In genomic region chr22:20475569-20475968, GRCh38 we compare ENCODE assay signal across 7 cellular contexts. TPM values are rescaled to one million over a fixed set of nuclear protein-coding genes. Genes with fewer than 3 reads are reported as not detected.
DNase-seq lines count a peak whose midpoint lies in the region; ATAC-seq, FAIRE-seq and TF ChIP-seq lines count a peak whose summit lies in the region.
"Not testable (repeated sequence)": the region's sequence is repeated elsewhere in the genome, so short reads cannot be mapped to it uniquely, and the experiment has no call there.

No MANE protein-coding gene starts in this region.

- H3K9me3 ChIP-seq in kidney (ENCODE audit: control insufficient read depth in 1 of 2, low read length in 2 of 2), result not testable (repeated sequence)

- TF ChIP-seq CTCF in activated CD8-positive, alpha-beta T cell treated with anti-CD3 and anti-CD28 coated beads for 36 hours (IDR thresholded peaks at IDR 0.05); kidney (IDR thresholded peaks at IDR 0.05; ENCODE audit: borderline replicate concordance, extremely low read depth, insufficient read depth): not testable (repeated sequence)

- not testable (repeated sequence) for DNase-seq in T-cell; activated CD4-positive, alpha-beta T cell treated with anti-CD3 and anti-CD28 coated beads for 36 hours; activated CD8-positive, alpha-beta T cell treated with anti-CD3 and anti-CD28 coated beads for 36 hours; activated T-helper 2 cell treated with anti-CD3 and anti-CD28 coated beads, Interferon-gamma antibody, Interleukin-2, Interleukin-4, amounts not matched to agents 10 μg/mL and 5 μg/mL and 100 μg/mL, durations not matched to agents 14 hours and 24 hours and 36 hours (ENCODE audit: low spot score); activated naive CD8-positive, alpha-beta T cell treated with anti-CD3 and anti-CD28 coated beads for 36 hours
- peak; percentile 15 for DNase-seq in kidney

- POLR2A ChIA-PET in T-cell (lab: Charles Lee); activated CD4-positive, alpha-beta T cell treated with anti-CD3 and anti-CD28 coated beads for 36 hours (lab: Charles Lee): not testable (repeated sequence)
- POLR2A ChIA-PET in activated CD8-positive, alpha-beta T cell treated with anti-CD3 and anti-CD28 coated beads for 36 hours (lab: Charles Lee), result interaction anchor here (1.2 kb wide), 1 partner anchor 12 kb away, joined by 4 read pairs; no protein-coding TSS in a partner anchor

- not testable (repeated sequence) for ATAC-seq in T-cell (replicated peaks in 1 of 4); activated CD4-positive, alpha-beta T cell treated with anti-CD3 and anti-CD28 coated beads for 36 hours; activated CD8-positive, alpha-beta T cell treated with anti-CD3 and anti-CD28 coated beads for 36 hours

- CTCF ChIA-PET in T-cell (lab: Charles Lee); activated CD8-positive, alpha-beta T cell treated with anti-CD3 and anti-CD28 coated beads for 36 hours (lab: Charles Lee): not testable (repeated sequence)
- CTCF ChIA-PET in activated CD4-positive, alpha-beta T cell treated with anti-CD3 and anti-CD28 coated beads for 36 hours (lab: Charles Lee), result interaction anchor here (1.2 kb wide), 1 partner anchor 19 kb away, joined by 4 read pairs; no protein-coding TSS in a partner anchor

- FAIRE-seq in kidney (lab: Jason Lieb, UNC), result not testable (repeated sequence)

- H3K36me3 ChIP-seq in kidney (ENCODE audit: control insufficient read depth in 1 of 2, insufficient read depth in 2 of 2, low read length in 2 of 2), result not testable (repeated sequence)

- peak overlapping the region in 2 of 3 donors; percentile 9 to 54 for H3K4me3 Mint-ChIP-seq in T-cell
- H3K4me3 Mint-ChIP-seq in activated CD4-positive, alpha-beta T cell treated with anti-CD3 and anti-CD28 coated beads for 36 hours, result peak overlapping the region; percentile 48
- H3K4me3 Mint-ChIP-seq in activated CD8-positive, alpha-beta T cell treated with anti-CD3 and anti-CD28 coated beads for 36 hours, result peak overlapping the region; percentile 10
- H3K4me3 Mint-ChIP-seq in activated T-helper 2 cell treated with anti-CD3 and anti-CD28 coated beads, Interferon-gamma antibody, Interleukin-2, Interleukin-4, amounts not matched to agents 10 μg/mL and 5 μg/mL and 100 μg/mL, durations not matched to agents 14 hours and 24 hours and 36 hours (ENCODE audit: low read depth), result peak overlapping the region; percentile 44
- not testable (repeated sequence) for H3K4me3 Mint-ChIP-seq in activated naive CD8-positive, alpha-beta T cell treated with anti-CD3 and anti-CD28 coated beads for 36 hours
- peak overlapping the region; percentile 24 for H3K4me3 Mint-ChIP-seq in stimulated activated naive CD8-positive, alpha-beta T cell treated with anti-CD3 and anti-CD28 coated beads, Interleukin-15, Interleukin-2, amounts not matched to agents 100 ng/mL and 50 ng/mL, for 24 hours

- peak overlapping the region; percentile 85 to 87 for H3K27ac Mint-ChIP-seq in T-cell
- peak overlapping the region; percentile 86 for H3K27ac Mint-ChIP-seq in activated CD4-positive, alpha-beta T cell treated with anti-CD3 and anti-CD28 coated beads for 36 hours
- peak overlapping the region; percentile 72 for H3K27ac Mint-ChIP-seq in activated CD8-positive, alpha-beta T cell treated with anti-CD3 and anti-CD28 coated beads for 36 hours
- peak overlapping the region; percentile 88 for H3K27ac Mint-ChIP-seq in activated T-helper 2 cell treated with anti-CD3 and anti-CD28 coated beads, Interferon-gamma antibody, Interleukin-2, Interleukin-4, amounts not matched to agents 10 μg/mL and 5 μg/mL and 100 μg/mL, durations not matched to agents 14 hours and 24 hours and 36 hours
- peak overlapping the region; percentile 70 for H3K27ac Mint-ChIP-seq in activated naive CD8-positive, alpha-beta T cell treated with anti-CD3 and anti-CD28 coated beads for 36 hours
- H3K27ac Mint-ChIP-seq in stimulated activated naive CD8-positive, alpha-beta T cell treated with anti-CD3 and anti-CD28 coated beads, Interleukin-15, Interleukin-2, amounts not matched to agents 100 ng/mL and 50 ng/mL, for 24 hours, result peak overlapping the region; percentile 77

- not testable (repeated sequence) for H3K4me3 ChIP-seq in kidney (ENCODE audit: low read length in 2 of 2)

- H3K9ac ChIP-seq in kidney (ENCODE audit: low read length in 2 of 2), result not testable (repeated sequence)

- peaks cover 19% of the 10 kb centered on the region for H3K36me3 Mint-ChIP-seq in T-cell
- peaks cover 16% of the 10 kb centered on the region for H3K36me3 Mint-ChIP-seq in activated CD4-positive, alpha-beta T cell treated with anti-CD3 and anti-CD28 coated beads for 36 hours (ENCODE audit: low read depth)
- not testable (repeated sequence) for H3K36me3 Mint-ChIP-seq in activated CD8-positive, alpha-beta T cell treated with anti-CD3 and anti-CD28 coated beads for 36 hours (ENCODE audit: low read depth); activated naive CD8-positive, alpha-beta T cell treated with anti-CD3 and anti-CD28 coated beads for 36 hours; stimulated activated naive CD8-positive, alpha-beta T cell treated with anti-CD3 and anti-CD28 coated beads, Interleukin-15, Interleukin-2, amounts not matched to agents 100 ng/mL and 50 ng/mL, for 24 hours (ENCODE audit: low read depth)
- H3K36me3 Mint-ChIP-seq in activated T-helper 2 cell treated with anti-CD3 and anti-CD28 coated beads, Interferon-gamma antibody, Interleukin-2, Interleukin-4, amounts not matched to agents 10 μg/mL and 5 μg/mL and 100 μg/mL, durations not matched to agents 14 hours and 24 hours and 36 hours (ENCODE audit: low read depth), result peaks cover 42% of the 10 kb centered on the region

- H3K4me1 ChIP-seq in kidney (ENCODE audit: control insufficient read depth in 1 of 2, insufficient read depth in 1 of 2, low read depth in 1 of 2, low read length in 2 of 2), result not testable (repeated sequence)

- H3K9me3 Mint-ChIP-seq in T-cell; activated CD4-positive, alpha-beta T cell treated with anti-CD3 and anti-CD28 coated beads for 36 hours (ENCODE audit: low read depth); activated CD8-positive, alpha-beta T cell treated with anti-CD3 and anti-CD28 coated beads for 36 hours; activated T-helper 2 cell treated with anti-CD3 and anti-CD28 coated beads, Interferon-gamma antibody, Interleukin-2, Interleukin-4, amounts not matched to agents 10 μg/mL and 5 μg/mL and 100 μg/mL, durations not matched to agents 14 hours and 24 hours and 36 hours; activated naive CD8-positive, alpha-beta T cell treated with anti-CD3 and anti-CD28 coated beads for 36 hours; stimulated activated naive CD8-positive, alpha-beta T cell treated with anti-CD3 and anti-CD28 coated beads, Interleukin-15, Interleukin-2, amounts not matched to agents 100 ng/mL and 50 ng/mL, for 24 hours: not testable (repeated sequence)

- H3K4me1 Mint-ChIP-seq in T-cell, result peaks cover 31 to 47% (median 34%) of the 10 kb centered on the region in 3 donors
- H3K4me1 Mint-ChIP-seq in activated CD4-positive, alpha-beta T cell treated with anti-CD3 and anti-CD28 coated beads for 36 hours, result peaks cover 44% of the 10 kb centered on the region
- peaks cover 43% of the 10 kb centered on the region for H3K4me1 Mint-ChIP-seq in activated CD8-positive, alpha-beta T cell treated with anti-CD3 and anti-CD28 coated beads for 36 hours (ENCODE audit: low read depth)
- peaks cover 41% of the 10 kb centered on the region for H3K4me1 Mint-ChIP-seq in activated T-helper 2 cell treated with anti-CD3 and anti-CD28 coated beads, Interferon-gamma antibody, Interleukin-2, Interleukin-4, amounts not matched to agents 10 μg/mL and 5 μg/mL and 100 μg/mL, durations not matched to agents 14 hours and 24 hours and 36 hours (ENCODE audit: low read depth)
- H3K4me1 Mint-ChIP-seq in activated naive CD8-positive, alpha-beta T cell treated with anti-CD3 and anti-CD28 coated beads for 36 hours, result peaks cover 22% of the 10 kb centered on the region
- H3K4me1 Mint-ChIP-seq in stimulated activated naive CD8-positive, alpha-beta T cell treated with anti-CD3 and anti-CD28 coated beads, Interleukin-15, Interleukin-2, amounts not matched to agents 100 ng/mL and 50 ng/mL, for 24 hours (ENCODE audit: low read depth), result peaks cover 42% of the 10 kb centered on the region

- intact Hi-C loops in activated CD4-positive, alpha-beta T cell treated with anti-CD3 and anti-CD28 coated beads for 36 hours (cut with DNase I, micrococcal nuclease), result loop anchor here in 1 of 2 experiments (1.0 kb wide), 1 partner anchor 20 kb away; the partner anchor contains the start of gene KLHL22
- intact Hi-C loops in activated CD8-positive, alpha-beta T cell treated with anti-CD3 and anti-CD28 coated beads for 36 hours (cut with micrococcal nuclease); kidney (cut with DNase I): not testable (repeated sequence)
- intact Hi-C loops in activated T-helper 2 cell treated with anti-CD3 and anti-CD28 coated beads, Interferon-gamma antibody, Interleukin-2, Interleukin-4, amounts not matched to agents 10 μg/mL and 5 μg/mL and 100 μg/mL, durations not matched to agents 14 hours and 24 hours and 36 hours (cut with micrococcal nuclease), result loop anchor here (1.0 kb wide), 1 partner anchor 19 kb away; no protein-coding TSS in a partner anchor

- not testable (repeated sequence) for H3K27ac ChIP-seq in kidney (ENCODE audit: low read depth in 2 of 2, low read length in 2 of 2)

- not testable (repeated sequence) for H3K27me3 Mint-ChIP-seq in T-cell; activated CD4-positive, alpha-beta T cell treated with anti-CD3 and anti-CD28 coated beads for 36 hours; activated CD8-positive, alpha-beta T cell treated with anti-CD3 and anti-CD28 coated beads for 36 hours; activated T-helper 2 cell treated with anti-CD3 and anti-CD28 coated beads, Interferon-gamma antibody, Interleukin-2, Interleukin-4, amounts not matched to agents 10 μg/mL and 5 μg/mL and 100 μg/mL, durations not matched to agents 14 hours and 24 hours and 36 hours (ENCODE audit: low read depth); activated naive CD8-positive, alpha-beta T cell treated with anti-CD3 and anti-CD28 coated beads for 36 hours; stimulated activated naive CD8-positive, alpha-beta T cell treated with anti-CD3 and anti-CD28 coated beads, Interleukin-15, Interleukin-2, amounts not matched to agents 100 ng/mL and 50 ng/mL, for 24 hours

RNA-seq across cellular contexts. Expression of gene KLHL22, which starts 20.0 kb away (rescaled TPM):
- total RNA-seq in T-cell (10 to 100 TPM; 42.0 to 57.8 (median 47.1) TPM), kidney (22.4 TPM)
- total RNA-seq in activated CD4-positive, alpha-beta T cell treated with anti-CD3 and anti-CD28 coated beads for 36 hours, result 10 to 100 TPM; 14.1 to 15.2 TPM
- total RNA-seq in activated CD8-positive, alpha-beta T cell treated with anti-CD3 and anti-CD28 coated beads for 36 hours, result 10 to 100 TPM; 16.3 to 17.9 TPM
- 34.0 and 38.0 TPM in 2 replicates for total RNA-seq in activated T-helper 2 cell treated with anti-CD3 and anti-CD28 coated beads, Interferon-gamma antibody, Interleukin-2, Interleukin-4, amounts not matched to agents 10 μg/mL and 5 μg/mL and 100 μg/mL, durations not matched to agents 14 hours and 24 hours and 36 hours
- total RNA-seq in activated naive CD8-positive, alpha-beta T cell treated with anti-CD3 and anti-CD28 coated beads for 36 hours, result 10 to 100 TPM; 11.2 to 12.3 TPM
- polyA plus RNA-seq in kidney (ENCODE audit: insufficient read depth, low read depth, low replicate concordance), result 24.3 TPM

RNA-seq across cellular contexts. Expression of gene MED15, which starts 31.8 kb away (rescaled TPM):
- total RNA-seq in T-cell (100 to 1,000 TPM; 214 to 317 (median 262) TPM), kidney (102 TPM)
- 100 to 1,000 TPM in 1 of 2 experiments, 10 to 100 TPM in 1; 84.4 to 107 TPM for total RNA-seq in activated CD4-positive, alpha-beta T cell treated with anti-CD3 and anti-CD28 coated beads for 36 hours
- 100 to 1,000 TPM; 110 to 118 TPM for total RNA-seq in activated CD8-positive, alpha-beta T cell treated with anti-CD3 and anti-CD28 coated beads for 36 hours
- total RNA-seq in activated T-helper 2 cell treated with anti-CD3 and anti-CD28 coated beads, Interferon-gamma antibody, Interleukin-2, Interleukin-4, amounts not matched to agents 10 μg/mL and 5 μg/mL and 100 μg/mL, durations not matched to agents 14 hours and 24 hours and 36 hours, result 123 and 129 TPM in 2 replicates
- total RNA-seq in activated naive CD8-positive, alpha-beta T cell treated with anti-CD3 and anti-CD28 coated beads for 36 hours, result 10 to 100 TPM; 91.1 to 91.8 TPM
- 31.7 TPM for polyA plus RNA-seq in kidney (ENCODE audit: insufficient read depth, low read depth, low replicate concordance)

RNA-seq across cellular contexts. Expression of gene SCARF2, which starts 37.9 kb away (rescaled TPM):
- total RNA-seq in T-cell, result 1 to 10 TPM; 1.6 to 3.1 (median 2.9) TPM
- under 1 TPM; 0.39 to 0.46 TPM for total RNA-seq in activated CD4-positive, alpha-beta T cell treated with anti-CD3 and anti-CD28 coated beads for 36 hours
- under 1 TPM; 0.20 to 0.27 TPM for total RNA-seq in activated CD8-positive, alpha-beta T cell treated with anti-CD3 and anti-CD28 coated beads for 36 hours
- total RNA-seq in activated T-helper 2 cell treated with anti-CD3 and anti-CD28 coated beads, Interferon-gamma antibody, Interleukin-2, Interleukin-4, amounts not matched to agents 10 μg/mL and 5 μg/mL and 100 μg/mL, durations not matched to agents 14 hours and 24 hours and 36 hours, result 0.55 and 0.62 TPM in 2 replicates
- under 1 TPM; 0.14 to 0.16 TPM for total RNA-seq in activated naive CD8-positive, alpha-beta T cell treated with anti-CD3 and anti-CD28 coated beads for 36 hours
- total RNA-seq in kidney, result 12.3 TPM
- polyA plus RNA-seq in kidney (ENCODE audit: insufficient read depth, low read depth, low replicate concordance), result 5.0 TPM
